Comparison of ENCODE assay signal across 27 cellular contexts in the genomic region with DNA sequence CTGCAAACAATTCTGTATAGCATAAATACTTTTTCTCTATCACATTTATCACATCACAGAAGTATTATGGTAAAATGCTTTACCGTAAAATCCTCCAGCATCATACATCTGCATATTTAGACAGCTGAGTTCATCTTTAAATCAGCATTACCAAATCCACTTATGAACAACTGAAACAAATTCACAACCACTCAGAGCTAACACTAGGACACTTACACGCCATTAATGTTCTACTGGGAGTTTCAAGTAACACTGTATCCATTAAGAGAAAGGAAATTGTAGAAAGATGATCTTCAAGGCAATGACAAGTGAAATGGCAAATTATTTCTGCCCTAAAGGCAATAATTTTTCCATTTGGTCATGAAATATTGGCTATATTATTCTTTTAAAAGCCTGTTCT.
"Had no signal": no experiment of that assay in that cellular context is flagged by ENCODE, and none has a peak within 500 bp of the region (broad histone marks: within the 10 kb centered on the region; RNA-seq: fewer than 3 reads in every experiment).

No MANE protein-coding gene starts in this region.

- H3K9ac ChIP-seq: parathyroid adenoma had no signal

- H3K4me3 ChIP-seq: left lung, lower lobe of right lung, right atrium auricular region, right lobe of liver, smooth muscle cell, tibial nerve, uterus had no signal

- DNase-seq: hypothalamus; immature natural killer cell; kidney; left colon; left lung; lower lobe of right lung; mammary epithelial cell; mesenchymal stem cell; naive B cell; natural killer cell; nucleus accumbens; right lobe of liver; stimulated activated CD4-positive, alpha-beta T cell treated with anti-CD3 and anti-CD28 coated beads, Interleukin-1b, Interleukin-23, amount 100 ng/mL, for 48 hours; stimulated activated CD4-positive, alpha-beta T cell treated with anti-CD3 and anti-CD28 coated beads, Interleukin-2, amount 100 ng/mL, for 48 hours; stimulated activated CD4-positive, alpha-beta T cell treated with anti-CD3 and anti-CD28 coated beads, Interleukin-4, amount 100 ng/mL, for 4 hours; stimulated activated CD8-positive, alpha-beta memory T cell treated with anti-CD3 and anti-CD28 coated beads, Interleukin-4, amount 100 ng/mL, for 48 hours; stimulated activated naive CD4-positive, alpha-beta T cell treated with Interleukin-2 at 50 U/mL for 16 hours; stimulated activated naive CD8-positive, alpha-beta T cell treated with anti-CD3 and anti-CD28 coated beads, Interleukin-15, amount 100 ng/mL, for 72 hours; substantia nigra; uterus had no signal

- H2AFZ ChIP-seq: parathyroid adenoma had no signal

- ATAC-seq: left colon, left lung, natural killer cell had no signal

- H3K36me3 ChIP-seq: left lung, lower lobe of right lung, right atrium auricular region, right lobe of liver, tibial nerve, uterus had no signal

- H3K9me3 Mint-ChIP-seq: naive B cell; stimulated activated memory B cell treated with anti-CD40 and anti-IgM and Interleukin-4, amounts not matched to agents 10 μg/mL and 1 μg/mL and 100 μg/mL, for 72 hours; stimulated activated naive CD8-positive, alpha-beta T cell treated with anti-CD3 and anti-CD28 coated beads, Interleukin-15, amount 100 ng/mL, for 72 hours had no signal

- H3K27ac Mint-ChIP-seq: immature natural killer cell; naive B cell; natural killer cell; stimulated activated memory B cell treated with anti-CD40 and anti-IgM and Interleukin-4, amounts not matched to agents 10 μg/mL and 1 μg/mL and 100 μg/mL, for 72 hours; stimulated activated naive CD8-positive, alpha-beta T cell treated with anti-CD3 and anti-CD28 coated beads, Interleukin-15, amount 100 ng/mL, for 72 hours; type B pancreatic cell had no signal

- H3K9me3 ChIP-seq: left lung, lower lobe of right lung, right atrium auricular region, right lobe of liver, tibial nerve, uterus had no signal

- H3K79me2 ChIP-seq: parathyroid adenoma had no signal

- H3K4me3 Mint-ChIP-seq: immature natural killer cell; naive B cell; natural killer cell; neural crest cell; stimulated activated memory B cell treated with anti-CD40 and anti-IgM and Interleukin-4, amounts not matched to agents 10 μg/mL and 1 μg/mL and 100 μg/mL, for 72 hours; stimulated activated naive CD8-positive, alpha-beta T cell treated with anti-CD3 and anti-CD28 coated beads, Interleukin-15, amount 100 ng/mL, for 72 hours; type B pancreatic cell had no signal

- H3K4me1 Mint-ChIP-seq: immature natural killer cell; natural killer cell; stimulated activated memory B cell treated with anti-CD40 and anti-IgM and Interleukin-4, amounts not matched to agents 10 μg/mL and 1 μg/mL and 100 μg/mL, for 72 hours; stimulated activated naive CD8-positive, alpha-beta T cell treated with anti-CD3 and anti-CD28 coated beads, Interleukin-15, amount 100 ng/mL, for 72 hours had no signal

- H3K27me3 ChIP-seq: left lung, right atrium auricular region, right lobe of liver, tibial nerve, uterus had no signal

- H3K27me3 Mint-ChIP-seq: type B pancreatic cell had no signal

- H3K4me1 ChIP-seq: left lung, lower lobe of right lung, parathyroid adenoma, right atrium auricular region, tibial nerve, uterus had no signal

- H3K36me3 Mint-ChIP-seq: immature natural killer cell; naive B cell; natural killer cell; stimulated activated memory B cell treated with anti-CD40 and anti-IgM and Interleukin-4, amounts not matched to agents 10 μg/mL and 1 μg/mL and 100 μg/mL, for 72 hours; type B pancreatic cell had no signal

- H3K27ac ChIP-seq: left lung, lower lobe of right lung, parathyroid adenoma, right atrium auricular region, right lobe of liver, tibial nerve, uterus had no signal

- H3K4me2 ChIP-seq: smooth muscle cell had no signal
